Comparison of ENCODE assay signal across 19 cellular contexts in genomic region chr21:36603221-36603620, GRCh38.
"Had no signal": no experiment of that assay in that cellular context is flagged by ENCODE, and none has a peak within 500 bp of the region (broad histone marks: within the 10 kb centered on the region; RNA-seq: fewer than 3 reads in every experiment).

No MANE protein-coding gene starts in this region.

- DNase-seq: activated CD4-positive, CD25-positive, alpha-beta regulatory T cell treated with anti-CD3 and anti-CD28 coated beads, Interleukin-2, amount 50 U/mL, for 72 hours; activated CD8-positive, alpha-beta memory T cell treated with anti-CD3 and anti-CD28 coated beads, Interleukin-2, amount 50 U/mL, for 48 hours; aorta; brain microvascular endothelial cell; central memory CD4-positive, alpha-beta T cell; endodermal cell; foreskin fibroblast; midbrain; retina; SJCRH30; stimulated activated CD4-positive, alpha-beta T cell treated with anti-CD3 and anti-CD28 coated beads, Interleukin-12 subunit alpha, Interleukin-12 subunit beta, amount 100 ng/mL, for 4 hours; stimulated activated CD4-positive, alpha-beta T cell treated with anti-CD3 and anti-CD28 coated beads, Interleukin-1b, Interleukin-23, amount 100 ng/mL, for 48 hours; stimulated activated CD8-positive, alpha-beta memory T cell treated with anti-CD3 and anti-CD28 coated beads, Interleukin-4, amount 100 ng/mL, for 48 hours; substantia nigra; transverse colon; uterus had no signal

- H3K9me3 ChIP-seq: SJCRH30, transverse colon, uterus had no signal

- H3K27me3 ChIP-seq: brain microvascular endothelial cell, hepatocyte, SJCRH30, uterus had no signal

- H3K4me2 ChIP-seq: hepatocyte had no signal

- H3K36me3 ChIP-seq: brain microvascular endothelial cell, SJCRH30, transverse colon, uterus had no signal

- H3K4me1 ChIP-seq: SJCRH30, transverse colon, uterus had no signal

- H3K79me2 ChIP-seq: hepatocyte had no signal

- H3K4me3 ChIP-seq: hepatocyte, SJCRH30, transverse colon, uterus had no signal

- H2AFZ ChIP-seq: hepatocyte had no signal

- H3K27ac ChIP-seq: brain microvascular endothelial cell, epithelial cell of prostate, hepatocyte, SJCRH30, transverse colon, uterus had no signal

- H3K4me1 Mint-ChIP-seq: endodermal cell had no signal

- H3K4me3 Mint-ChIP-seq: endodermal cell; T-helper 1 cell treated with Interleukin-12 subunit alpha and Interleukin-12 subunit beta and Interleukin-4 antibody, amounts not matched to agents 30 μg/mL and 1 μg/mL, for 36 hours had no signal

- H3K9me3 Mint-ChIP-seq: T-helper 1 cell treated with Interleukin-12 subunit alpha and Interleukin-12 subunit beta and Interleukin-4 antibody, amounts not matched to agents 30 μg/mL and 1 μg/mL, for 36 hours had no signal

- H3K27ac Mint-ChIP-seq: endodermal cell; T-helper 1 cell treated with Interleukin-12 subunit alpha and Interleukin-12 subunit beta and Interleukin-4 antibody, amounts not matched to agents 30 μg/mL and 1 μg/mL, for 36 hours had no signal
